In genomic region chr5:100890514-100891008, GRCh38 we compare ENCODE assay signal across 9 cellular contexts. TPM values are rescaled to one million over a fixed set of nuclear protein-coding genes. Genes with fewer than 3 reads are reported as not detected.
DNase-seq lines count a peak whose midpoint lies in the region; ATAC-seq lines count a peak whose summit lies in the region.
"Had no signal": no experiment of that assay in that cellular context is flagged by ENCODE, and none has a peak within 500 bp of the region (broad histone marks: within the 10 kb centered on the region; RNA-seq: fewer than 3 reads in every experiment).

No MANE protein-coding gene starts in this region.

- peak overlapping the region; percentile 95 for H3K27ac Mint-ChIP-seq in memory B cell

- H3K9me3 ChIP-seq in MG63 (no peaks in the 10 kb centered on the region), HAP-1 (no peaks in the 10 kb centered on the region)
- H3K9me3 ChIP-seq: pancreas had no signal

- peak overlapping the region; percentile 37 for H3K4me3 Mint-ChIP-seq in memory B cell

- H3K27me3 ChIP-seq in MG63 (peaks cover 4% of the 10 kb centered on the region), HAP-1 (ENCODE audit: low read depth) (no peaks in the 10 kb centered on the region; the same call in 1 of the 2 replicates)
- H3K27me3 ChIP-seq: pancreas had no signal

- ATAC-seq in GM19324 (IDR thresholded peaks at IDR 0.05; ENCODE audit: low FRiP score, unreplicated experiment) (peak; percentile 56), HG02970 (IDR thresholded peaks at IDR 0.05; ENCODE audit: low FRiP score, unreplicated experiment) (peak; percentile 61), memory B cell (ENCODE audit: low read depth) (no peak)

- H3K9me3 Mint-ChIP-seq in memory B cell = no peaks in the 10 kb centered on the region

- no peak overlapping the region for H3K4me3 ChIP-seq in MG63
- H3K4me3 ChIP-seq in HAP-1 = no peak overlapping the region
- H3K4me3 ChIP-seq: pancreas had no signal

- no peaks in the 10 kb centered on the region for H3K27me3 Mint-ChIP-seq in memory B cell

- H3K36me3 Mint-ChIP-seq in memory B cell = peaks cover 16% of the 10 kb centered on the region

- DNase-seq in SIG-M5 treated with dmso at 0.1 percent for 504 hours (lab: John Stamatoyannopoulos, UW; ENCODE audit: unreplicated experiment) (peak; percentile 62), memory B cell (ENCODE audit: low spot score in 2 of 2) (no peak), MG63 (no peak), HAP-1 (ENCODE audit: low spot score in 2 of 2) (no peak), HT-29 (ENCODE audit: low spot score) (no peak)
- no peak for DNase-seq in activated CD8-positive, alpha-beta memory T cell treated with anti-CD3 and anti-CD28 coated beads, Interleukin-2, amount 50 U/mL, for 4 hours
- DNase-seq: pancreas had no signal

- in situ Hi-C loops in HAP-1 (cut with MboI; ENCODE audit: low sequenced_read_pairs) = no loop called here

- H3K36me3 ChIP-seq in MG63 = no peaks in the 10 kb centered on the region
- no peaks in the 10 kb centered on the region for H3K36me3 ChIP-seq in HAP-1 (replicated peaks)
- H3K36me3 ChIP-seq: pancreas had no signal

- H3K4me1 ChIP-seq in HAP-1 = no peaks in the 10 kb centered on the region
- H3K4me1 ChIP-seq: pancreas had no signal

- peaks cover 21% of the 10 kb centered on the region for H3K4me1 Mint-ChIP-seq in memory B cell

RNA-seq across cellular contexts. Expression of gene ST8SIA4, which starts 12.5 kb away (rescaled TPM):
- total RNA-seq in MG63 (2014; rRNA removed; shearing (Covaris generic); ENCODE audit: low replicate concordance) = not detected in 2 replicates
- not detected in 2 replicates for total RNA-seq in HT-29 (2014; rRNA removed; shearing (Covaris generic))
